ENCODE assay signal across 11 cellular contexts in genomic region chr3:30661107-30661873, GRCh38. TPM values are rescaled to one million over a fixed set of nuclear protein-coding genes. Genes with fewer than 3 reads are reported as not detected.
DNase-seq lines count a peak whose midpoint lies in the region; ATAC-seq and TF ChIP-seq lines count a peak whose summit lies in the region.
"Had no signal": no experiment of that assay in that cellular context is flagged by ENCODE, and none has a peak within 500 bp of the region (broad histone marks: within the 10 kb centered on the region; RNA-seq: fewer than 3 reads in every experiment).

No MANE protein-coding gene starts in this region.

- H4K20me1 ChIP-seq in BLaER1 treated with 17β-estradiol and CSF1 and Interleukin-3, amounts not matched to agents 10 nM and 100 nM, result peaks cover 0 to 98% (median 0%) of the 10 kb centered on the region in 11 experiments; a peak in 6 of 22 replicates

- TF ChIP-seq CTCF in left lung (IDR thresholded peaks at IDR 0.05), result no peak

- intact Hi-C loops in activated T-helper 1 cell treated with anti-CD3 and anti-CD28 coated beads, Interleukin-12 subunit alpha, Interleukin-12 subunit beta, Interleukin-2, Interleukin-4 antibody, amounts not matched to agents 30 ng/mL and 10 ng/mL and 1 ng/mL, durations not matched to agents 14 hours and 24 hours and 36 hours (cut with micrococcal nuclease), result no loop called here
- intact Hi-C loops in left lung (cut with DNase I), result no loop called here

- peaks cover 67% of the 10 kb centered on the region for H3K36me3 Mint-ChIP-seq in activated T-helper 1 cell treated with anti-CD3 and anti-CD28 coated beads, Interleukin-12 subunit alpha, Interleukin-12 subunit beta, Interleukin-2, Interleukin-4 antibody, amounts not matched to agents 30 ng/mL and 10 ng/mL and 1 ng/mL, durations not matched to agents 14 hours and 24 hours and 36 hours (ENCODE audit: low read depth)
- peaks cover 29 to 40% of the 10 kb centered on the region in 2 donors for H3K36me3 Mint-ChIP-seq in naive B cell

- H3K4me3 ChIP-seq in BLaER1 treated with 17β-estradiol and CSF1 and Interleukin-3, amounts not matched to agents 10 nM and 100 nM, result no peak overlapping the region
- no peak overlapping the region for H3K4me3 ChIP-seq in left lung
- H3K4me3 ChIP-seq: esophagus squamous epithelium had no signal

- DNase-seq in activated T-helper 1 cell treated with anti-CD3 and anti-CD28 coated beads, Interleukin-12 subunit alpha, Interleukin-12 subunit beta, Interleukin-2, Interleukin-4 antibody, amounts not matched to agents 30 ng/mL and 10 ng/mL and 1 ng/mL, durations not matched to agents 14 hours and 24 hours and 36 hours (ENCODE audit: low spot score), result no peak
- DNase-seq in naive B cell (no peak), left lung (no peak), NCI-H69 (lab: John Stamatoyannopoulos, UW) (no peak)
- DNase-seq in NK-92 treated with Interleukin-12 subunit alpha and Interleukin-12 subunit beta, amount 100 ng/mL, for 24 hours (lab: John Stamatoyannopoulos, UW), result no peak
- DNase-seq: central memory CD4-positive, alpha-beta T cell; esophagus squamous epithelium; T-helper 9 cell had no signal

- H3K4me1 Mint-ChIP-seq in activated T-helper 1 cell treated with anti-CD3 and anti-CD28 coated beads, Interleukin-12 subunit alpha, Interleukin-12 subunit beta, Interleukin-2, Interleukin-4 antibody, amounts not matched to agents 30 ng/mL and 10 ng/mL and 1 ng/mL, durations not matched to agents 14 hours and 24 hours and 36 hours (ENCODE audit: low read depth), result peaks cover 94% of the 10 kb centered on the region
- peaks cover 71 to 90% (median 85%) of the 10 kb centered on the region in 3 donors for H3K4me1 Mint-ChIP-seq in naive B cell

- no peaks in the 10 kb centered on the region for H3K27me3 Mint-ChIP-seq in activated T-helper 1 cell treated with anti-CD3 and anti-CD28 coated beads, Interleukin-12 subunit alpha, Interleukin-12 subunit beta, Interleukin-2, Interleukin-4 antibody, amounts not matched to agents 30 ng/mL and 10 ng/mL and 1 ng/mL, durations not matched to agents 14 hours and 24 hours and 36 hours (ENCODE audit: insufficient read depth)
- no peaks in the 10 kb centered on the region for H3K27me3 Mint-ChIP-seq in naive B cell

- H3K9ac ChIP-seq in BLaER1 treated with 17β-estradiol and CSF1 and Interleukin-3, amounts not matched to agents 10 nM and 100 nM, result peak overlapping the region in 3 of 11 experiments; percentile 24 to 54 (median 31); a peak in 6 of 22 replicates

- H3K4me1 ChIP-seq in BLaER1 treated with 17β-estradiol and CSF1 and Interleukin-3, amounts not matched to agents 10 nM and 100 nM, result peaks cover 99 to 100% (median 100%) of the 10 kb centered on the region in 10 experiments
- peaks cover 33 to 94% of the 10 kb centered on the region in 2 donors for H3K4me1 ChIP-seq in left lung

- peak overlapping the region; percentile 79 for H3K27ac Mint-ChIP-seq in activated T-helper 1 cell treated with anti-CD3 and anti-CD28 coated beads, Interleukin-12 subunit alpha, Interleukin-12 subunit beta, Interleukin-2, Interleukin-4 antibody, amounts not matched to agents 30 ng/mL and 10 ng/mL and 1 ng/mL, durations not matched to agents 14 hours and 24 hours and 36 hours
- H3K27ac Mint-ChIP-seq in naive B cell, result peak overlapping the region; percentile 42 to 95 (median 90)

- H3K27ac ChIP-seq in BLaER1 treated with 17β-estradiol and CSF1 and Interleukin-3, amounts not matched to agents 10 nM and 100 nM, result peak overlapping the region in 8 of 11 experiments; percentile 33 to 94 (median 82); a peak in 16 of 22 replicates
- H3K27ac ChIP-seq in left lung, result peak overlapping the region in 1 of 2 donors; percentile 69

- H3K4me2 ChIP-seq in BLaER1 treated with 17β-estradiol and CSF1 and Interleukin-3, amounts not matched to agents 10 nM and 100 nM, result peak overlapping the region; percentile 83 to 93 (median 90); a peak in 21 of 22 replicates

- no peaks in the 10 kb centered on the region for H3K27me3 ChIP-seq in BLaER1 treated with 17β-estradiol and CSF1 and Interleukin-3, amounts not matched to agents 10 nM and 100 nM
- no peaks in the 10 kb centered on the region for H3K27me3 ChIP-seq in left lung
- H3K27me3 ChIP-seq: esophagus squamous epithelium had no signal

- H3K36me3 ChIP-seq in BLaER1 treated with 17β-estradiol and CSF1 and Interleukin-3, amounts not matched to agents 10 nM and 100 nM, result peaks cover 37 to 58% (median 49%) of the 10 kb centered on the region in 11 experiments
- peaks cover 0 to 57% of the 10 kb centered on the region in 2 donors for H3K36me3 ChIP-seq in left lung

- H3K9me3 Mint-ChIP-seq in activated T-helper 1 cell treated with anti-CD3 and anti-CD28 coated beads, Interleukin-12 subunit alpha, Interleukin-12 subunit beta, Interleukin-2, Interleukin-4 antibody, amounts not matched to agents 30 ng/mL and 10 ng/mL and 1 ng/mL, durations not matched to agents 14 hours and 24 hours and 36 hours, result no peaks in the 10 kb centered on the region
- no peaks in the 10 kb centered on the region for H3K9me3 Mint-ChIP-seq in naive B cell

- ATAC-seq in GM18517 (IDR thresholded peaks at IDR 0.05; ENCODE audit: unreplicated experiment) (peak; percentile 39), naive B cell (ENCODE audit: low read depth in 2 of 2) (no peak), HG03175 (IDR thresholded peaks at IDR 0.05; ENCODE audit: unreplicated experiment) (no peak), left lung (no peak)

- peak overlapping the region; percentile 66 for H3K4me3 Mint-ChIP-seq in activated T-helper 1 cell treated with anti-CD3 and anti-CD28 coated beads, Interleukin-12 subunit alpha, Interleukin-12 subunit beta, Interleukin-2, Interleukin-4 antibody, amounts not matched to agents 30 ng/mL and 10 ng/mL and 1 ng/mL, durations not matched to agents 14 hours and 24 hours and 36 hours
- peak overlapping the region in 4 of 8 donors; percentile 1 to 54 (median 8) for H3K4me3 Mint-ChIP-seq in naive B cell

- H3K9me3 ChIP-seq in BLaER1 treated with 17β-estradiol and CSF1 and Interleukin-3, amounts not matched to agents 10 nM and 100 nM (replicated peaks in 1 of 11), result no peaks in the 10 kb centered on the region
- no peaks in the 10 kb centered on the region for H3K9me3 ChIP-seq in left lung
- H3K9me3 ChIP-seq: esophagus squamous epithelium had no signal

RNA-seq across cellular contexts. Expression of gene TGFBR2, which starts 54.9 kb away (rescaled TPM):
- total RNA-seq in activated T-helper 1 cell treated with anti-CD3 and anti-CD28 coated beads, Interleukin-12 subunit alpha, Interleukin-12 subunit beta, Interleukin-2, Interleukin-4 antibody, amounts not matched to agents 30 ng/mL and 10 ng/mL and 1 ng/mL, durations not matched to agents 14 hours and 24 hours and 36 hours, result 58.2 and 59.6 TPM in 2 replicates
- polyA plus RNA-seq in naive B cell (ENCODE audit: low read depth in 6 of 6), result 100 to 1,000 TPM in 5 of 6 donors, 10 to 100 TPM in 1; 99.4 to 169 (median 116) TPM
- 100 to 1,000 TPM; 240 to 269 TPM for total RNA-seq in left lung
